In genomic region chr5:122933926-122934325, GRCh38 we compare ENCODE assay signal across 1 cellular context.
TF ChIP-seq lines count a peak whose summit lies in the region.

No MANE protein-coding gene starts in this region.

TF ChIP-seq in GM23338, 12 proteins besides CTCF, POLR2A, EP300 and RAD21 (continued from another document):
- TF ChIP-seq ZNF462 (CRISPR knock-in tag; IDR thresholded peaks at IDR 0.05) = no peak
- no peak for TF ChIP-seq ZNF331 (CRISPR knock-in tag; IDR thresholded peaks at IDR 0.05; ENCODE audit: low read depth)
- TF ChIP-seq EZH2 (IDR thresholded peaks at IDR 0.05; ENCODE audit: low read depth, unreplicated experiment) = no peak
TF ChIP-seq in GM23338: peak in this region for 0.
